27 cellular contexts compared by ENCODE assay signal in the genomic region with DNA sequence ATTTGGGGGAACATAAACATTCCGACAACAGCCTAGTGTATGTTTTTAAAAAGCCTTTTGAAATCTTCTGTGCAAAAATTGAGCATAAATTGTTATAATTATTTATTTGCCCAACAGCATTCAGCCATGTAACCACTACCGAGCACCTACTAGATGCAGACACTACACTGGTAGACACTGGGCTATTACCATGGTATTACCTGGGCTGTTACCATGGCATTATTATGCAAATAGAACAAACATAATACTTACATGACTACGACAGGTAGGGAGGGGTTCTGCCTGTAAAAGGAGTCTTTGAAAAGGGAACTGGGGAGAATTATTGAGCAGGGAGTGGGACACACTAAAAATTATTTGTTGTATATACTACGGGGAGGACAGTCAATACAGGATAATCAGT.
DNase-seq lines count a peak whose midpoint lies in the region; ATAC-seq, FAIRE-seq and TF ChIP-seq lines count a peak whose summit lies in the region.
"Had no signal": no experiment of that assay in that cellular context is flagged by ENCODE, and none has a peak within 500 bp of the region (broad histone marks: within the 10 kb centered on the region; RNA-seq: fewer than 3 reads in every experiment).

No MANE protein-coding gene starts in this region.

- H3K9me2 ChIP-seq in GM23338 (ENCODE audit: insufficient read depth) (peaks cover 8% of the 10 kb centered on the region; the same call in 1 of the 2 replicates), MM.1S (replicated peaks; ENCODE audit: insufficient read depth, low read length) (no peaks in the 10 kb centered on the region)
- H3K9me2 ChIP-seq: SK-N-SH had no signal

- H3K4me3 ChIP-seq in GM23338 (no peak overlapping the region), bronchial epithelial cell (ENCODE audit: low read depth, low read length) (no peak overlapping the region), MM.1S (ENCODE audit: low read length) (no peak overlapping the region)
- H3K4me3 ChIP-seq: BLaER1, GM12878 had no signal

- TF ChIP-seq CTCF in GM23338 (conservative IDR thresholded peaks at IDR 0.05; ENCODE audit: low read depth in 2 of 2): no peak
- TF ChIP-seq CTCF in bronchial epithelial cell (IDR thresholded peaks at IDR 0.05; ENCODE audit: insufficient read depth, low read length, severe bottlenecking): no peak
- no peak for TF ChIP-seq CTCF in MM.1S (IDR thresholded peaks at IDR 0.05; ENCODE audit: low read length)

- H3K27ac Mint-ChIP-seq in GM23338: no peak overlapping the region; the same call in 1 of the 2 replicates
- H3K27ac Mint-ChIP-seq: CD4-positive, alpha-beta T cell; T-helper 1 cell treated with Interleukin-12 subunit alpha and Interleukin-12 subunit beta and Interleukin-4 antibody, amounts not matched to agents 30 μg/mL and 1 μg/mL, for 36 hours had no signal

- H3K9me3 ChIP-seq in MM.1S (replicated peaks; ENCODE audit: insufficient read depth, low read length): no peaks in the 10 kb centered on the region
- H3K9me3 ChIP-seq: BLaER1, SK-N-SH had no signal

- H3K27ac ChIP-seq in GM23338 (ENCODE audit: low read depth) (no peak overlapping the region), MM.1S (ENCODE audit: low read length) (no peak overlapping the region)
- H3K27ac ChIP-seq: BLaER1, HL-60, KMS-11 had no signal

- H3F3A ChIP-seq in GM23338 (replicated peaks; ENCODE audit: low read depth) (no peaks in the 10 kb centered on the region), MM.1S (ENCODE audit: insufficient read depth, low read length) (no peaks in the 10 kb centered on the region)

- peaks cover 2% of the 10 kb centered on the region for H3K27me3 Mint-ChIP-seq in GM23338 (ENCODE audit: insufficient read depth, low read depth, poor library complexity)

- H3K36me3 ChIP-seq in GM23338 (ENCODE audit: insufficient read depth) (no peaks in the 10 kb centered on the region), bronchial epithelial cell (ENCODE audit: control insufficient read depth, insufficient read depth, low read length) (no peaks in the 10 kb centered on the region), MM.1S (replicated peaks; ENCODE audit: insufficient read depth, low read length) (no peaks in the 10 kb centered on the region)
- H3K36me3 ChIP-seq: BLaER1 had no signal

- peak; percentile 16 for DNase-seq in NCI-H146 (lab: John Stamatoyannopoulos, UW)
- DNase-seq in NCI-H146 treated with DMSO at 0.1 percent for 48 hours (lab: John Stamatoyannopoulos, UW; ENCODE audit: unreplicated experiment): no peak
- no peak for DNase-seq in GM23338 (ENCODE audit: low spot score)
- peak; percentile 8 for DNase-seq in NCI-H69 (lab: John Stamatoyannopoulos, UW)
- DNase-seq in bronchial epithelial cell (ENCODE audit: low read depth): peak; percentile 37
- no peak for DNase-seq in MM.1S
- no peak for DNase-seq in middle frontal gyrus (ENCODE audit: extremely low spot score, low spot score)
- DNase-seq: CD4-positive, alpha-beta T cell; DMS79; EL; GDM1; NCI-H1048; NCI-H1930; NCI-H2171 treated with DMSO at 0.1 percent for 48 hours; NCI-H345; NCI-H510A treated with DMSO at 0.1 percent for 48 hours; NK-92 treated with Interleukin-12 subunit alpha and Interleukin-12 subunit beta, amount 100 ng/mL, for 24 hours; PC-3; SK-N-SH; SW 1271 had no signal

- FAIRE-seq in bronchial epithelial cell (lab: Jason Lieb, UNC): no peak

- peaks cover 4% of the 10 kb centered on the region; the same call in 2 of the 3 replicates for H3K4me1 Mint-ChIP-seq in GM23338

- H3K79me2 ChIP-seq in GM23338 (replicated peaks; ENCODE audit: insufficient read depth) (no peaks in the 10 kb centered on the region), MM.1S (ENCODE audit: low read length) (no peaks in the 10 kb centered on the region)

- no peaks in the 10 kb centered on the region; the same call in 2 of the 3 replicates for H3K36me3 Mint-ChIP-seq in GM23338 (ENCODE audit: low read depth)

- no peaks in the 10 kb centered on the region for H4K20me1 ChIP-seq in GM23338 (replicated peaks; ENCODE audit: insufficient read depth)
- H4K20me1 ChIP-seq in MM.1S (ENCODE audit: insufficient read depth, low read length): no peaks in the 10 kb centered on the region
- H4K20me1 ChIP-seq: BLaER1 had no signal

- H2AFZ ChIP-seq in GM23338 (no peak overlapping the region), MM.1S (ENCODE audit: low read length) (no peak overlapping the region)

- no peaks in the 10 kb centered on the region for H3K9me3 Mint-ChIP-seq in GM23338
- H3K9me3 Mint-ChIP-seq: CD4-positive, alpha-beta T cell; T-helper 1 cell treated with Interleukin-12 subunit alpha and Interleukin-12 subunit beta and Interleukin-4 antibody, amounts not matched to agents 30 μg/mL and 1 μg/mL, for 36 hours had no signal

- H3K4me3 Mint-ChIP-seq in GM23338: no peak overlapping the region
- H3K4me3 Mint-ChIP-seq: CD4-positive, alpha-beta T cell; IgD-negative memory B cell; T-helper 1 cell treated with Interleukin-12 subunit alpha and Interleukin-12 subunit beta and Interleukin-4 antibody, amounts not matched to agents 30 μg/mL and 1 μg/mL, for 36 hours had no signal

- H3K9ac ChIP-seq in MM.1S (ENCODE audit: low read length): no peak overlapping the region
- H3K9ac ChIP-seq: BLaER1, KMS-11, SK-N-SH had no signal

- no peak; the same call in 2 of the 3 replicates for ATAC-seq in GM23338
- ATAC-seq: GM12878, HCT116, PC-3 had no signal

- 0 out of 2 replicates have a peak overlapping the region, but pooled peaks have one; percentile 10 for H3K4me2 ChIP-seq in GM23338
- no peak overlapping the region for H3K4me2 ChIP-seq in MM.1S (ENCODE audit: low read depth, low read length)
- H3K4me2 ChIP-seq: BLaER1, KMS-11, SK-N-SH had no signal

- H3K27me3 ChIP-seq in GM23338 (ENCODE audit: insufficient read depth) (no peaks in the 10 kb centered on the region), bronchial epithelial cell (ENCODE audit: control insufficient read depth, insufficient read depth, low read length) (no peaks in the 10 kb centered on the region), MM.1S (replicated peaks; ENCODE audit: insufficient read depth, low read length) (no peaks in the 10 kb centered on the region)
- H3K27me3 ChIP-seq: BLaER1 had no signal

- H3K4me1 ChIP-seq in GM23338 (ENCODE audit: insufficient read depth): 0 out of 2 replicates have a peak, but pooled peaks cover 6% of the 10 kb centered on the region
- H3K4me1 ChIP-seq in MM.1S (ENCODE audit: low read length): peaks cover 16% of the 10 kb centered on the region
- H3K4me1 ChIP-seq: BLaER1 had no signal

TF ChIP-seq in GM23338, 12 proteins besides CTCF, POLR2A, EP300 and RAD21 (continues in another document):
- TF ChIP-seq JUNB (IDR thresholded peaks at IDR 0.05; ENCODE audit: unreplicated experiment) (no peak), NANOG (IDR thresholded peaks at IDR 0.05; ENCODE audit: borderline replicate concordance) (no peak), EZH2 (IDR thresholded peaks at IDR 0.05; ENCODE audit: low read depth, unreplicated experiment) (no peak)

Comparison
In these comparisons a context has a peak if more than half of its experiments do, and no peak if none do; other contexts are left out.
1. DNase-seq: peak in NCI-H146 (single experiment), NCI-H69 (single experiment) and bronchial epithelial cell (single experiment); none in NCI-H146 treated with DMSO at 0.1 percent for 48 hours (single experiment), GM23338 (single experiment), MM.1S (single experiment) and middle frontal gyrus (single experiment).